ENCODE assay signal across 23 cellular contexts in the genomic region with DNA sequence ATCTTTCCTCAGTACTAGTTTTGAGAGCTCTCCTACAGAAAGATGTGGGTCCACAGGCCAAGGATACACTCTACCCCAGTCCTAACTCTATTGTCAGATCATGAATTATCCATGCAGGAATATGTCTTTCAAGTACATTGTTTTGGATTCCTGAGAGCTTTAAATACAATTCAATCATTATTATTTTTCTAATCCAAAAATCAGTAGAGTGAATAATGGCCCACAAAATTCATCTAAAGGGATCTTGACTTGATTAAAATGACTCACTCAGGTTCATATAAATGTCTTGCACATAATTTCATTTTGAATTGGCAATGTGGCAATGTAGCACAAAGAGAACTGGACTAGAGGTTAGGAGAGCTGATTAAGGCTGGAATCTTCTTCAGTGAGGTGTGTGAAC.
"Had no signal": no experiment of that assay in that cellular context is flagged by ENCODE, and none has a peak within 500 bp of the region (broad histone marks: within the 10 kb centered on the region; RNA-seq: fewer than 3 reads in every experiment).

No MANE protein-coding gene starts in this region.

- H3K9me3 ChIP-seq: colonic mucosa, esophagus muscularis mucosa, esophagus squamous epithelium, gastrocnemius medialis, gastroesophageal sphincter, heart left ventricle, heart right ventricle had no signal

- ATAC-seq: effector memory CD8-positive, alpha-beta T cell; gastroesophageal sphincter had no signal

- DNase-seq: colonic mucosa; cortex of kidney; dorsolateral prefrontal cortex; effector CD4-positive, alpha-beta T cell; effector CD8-positive, alpha-beta T cell; effector memory CD4-positive, alpha-beta T cell; effector memory CD8-positive, alpha-beta T cell; erythroblast; esophagus squamous epithelium; foreskin melanocyte; gastrocnemius medialis; glutamatergic neuron; head of caudate nucleus; heart left ventricle; heart right ventricle had no signal

- H3K4me2 ChIP-seq: hepatocyte had no signal

- H3K27me3 ChIP-seq: colonic mucosa, esophagus muscularis mucosa, esophagus squamous epithelium, foreskin keratinocyte, gastrocnemius medialis, gastroesophageal sphincter, heart left ventricle, heart right ventricle, hepatocyte had no signal

- H3K27ac Mint-ChIP-seq: dendritic cell treated with granulocyte-macrophage colony-stimulating factor and Interleukin-4, amounts not matched to agents 40 ng/mL and 50 ng/mL, for 4 days; effector memory CD8-positive, alpha-beta T cell; endodermal cell had no signal

- H3K36me3 ChIP-seq: colonic mucosa, esophagus muscularis mucosa, esophagus squamous epithelium, gastrocnemius medialis, gastroesophageal sphincter, heart left ventricle, heart right ventricle had no signal

- H2AFZ ChIP-seq: hepatocyte had no signal

- H3K9me3 Mint-ChIP-seq: dendritic cell treated with granulocyte-macrophage colony-stimulating factor and Interleukin-4, amounts not matched to agents 40 ng/mL and 50 ng/mL, for 4 days; effector memory CD8-positive, alpha-beta T cell; endodermal cell had no signal

- H3K4me3 ChIP-seq: colonic mucosa, coronary artery, dorsolateral prefrontal cortex, esophagus muscularis mucosa, esophagus squamous epithelium, gastrocnemius medialis, gastroesophageal sphincter, heart left ventricle, heart right ventricle, hepatocyte had no signal

- H3K79me2 ChIP-seq: hepatocyte had no signal

- H3K4me3 Mint-ChIP-seq: dendritic cell treated with granulocyte-macrophage colony-stimulating factor and Interleukin-4, amounts not matched to agents 40 ng/mL and 50 ng/mL, for 4 days; effector memory CD8-positive, alpha-beta T cell; endodermal cell had no signal

- H3K4me1 ChIP-seq: colonic mucosa, esophagus muscularis mucosa, esophagus squamous epithelium, gastrocnemius medialis, gastroesophageal sphincter, heart left ventricle, heart right ventricle had no signal

- H3K27me3 Mint-ChIP-seq: dendritic cell treated with granulocyte-macrophage colony-stimulating factor and Interleukin-4, amounts not matched to agents 40 ng/mL and 50 ng/mL, for 4 days had no signal

- H3K27ac ChIP-seq: colonic mucosa, coronary artery, dorsolateral prefrontal cortex, epithelial cell of prostate, esophagus muscularis mucosa, esophagus squamous epithelium, foreskin keratinocyte, gastrocnemius medialis, gastroesophageal sphincter, heart left ventricle, heart right ventricle, hepatocyte had no signal
